In the genomic region with DNA sequence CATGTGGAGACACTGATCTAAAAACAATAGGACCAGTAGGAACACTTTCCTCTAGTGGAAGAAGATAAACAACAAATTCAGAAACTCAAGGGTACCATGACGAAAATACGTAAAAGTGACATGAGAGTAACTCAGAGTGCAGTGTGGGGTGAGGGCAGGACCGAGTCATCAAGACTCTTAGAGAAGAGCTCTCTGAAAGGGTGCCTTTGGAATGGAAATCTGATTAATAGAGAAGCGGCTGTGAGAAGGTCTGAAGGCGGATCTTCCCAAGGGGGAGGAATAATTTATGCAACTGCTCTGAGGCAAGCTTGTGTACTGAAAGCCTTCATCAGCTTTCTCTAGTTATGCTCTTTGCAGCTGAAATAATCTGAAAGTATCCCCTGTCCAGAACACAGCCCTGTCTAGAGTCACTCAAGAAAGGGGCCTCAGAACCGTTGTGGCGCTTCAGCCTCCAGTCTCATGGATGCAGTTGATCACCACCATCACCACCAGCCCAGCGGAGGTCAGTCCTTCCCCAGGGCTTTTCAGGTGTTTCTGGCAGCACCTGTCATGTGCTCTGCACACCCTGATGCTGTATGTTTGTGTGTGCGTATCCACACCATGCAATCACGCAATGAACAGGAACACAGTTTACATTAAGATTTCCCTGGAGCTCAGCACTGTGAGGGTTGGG, we compare ENCODE assay signal across 21 cellular contexts.
DNase-seq lines count a peak whose midpoint lies in the region; ATAC-seq, FAIRE-seq and TF ChIP-seq lines count a peak whose summit lies in the region.
"Had no signal": no experiment of that assay in that cellular context is flagged by ENCODE, and none has a peak within 500 bp of the region (broad histone marks: within the 10 kb centered on the region; RNA-seq: fewer than 3 reads in every experiment).

No MANE protein-coding gene starts in this region.

- H3K4me1 Mint-ChIP-seq in GM23338 (peaks cover 51% of the 10 kb centered on the region), neural progenitor cell (peaks cover 28% of the 10 kb centered on the region)
- H3K4me1 Mint-ChIP-seq: activated CD4-positive, alpha-beta T cell treated with anti-CD3 and anti-CD28 coated beads for 36 hours; activated CD8-positive, alpha-beta memory T cell treated with anti-CD3 and anti-CD28 coated beads, Interleukin-2, amount 10 ng/mL, durations not matched to agents 7 days and 5 days; CD8-positive, alpha-beta memory T cell had no signal

- H3K9me2 ChIP-seq in GM23338 (ENCODE audit: insufficient read depth) = no peaks in the 10 kb centered on the region

- ATAC-seq in GM23338 (peak; percentile 79), GM19467 (IDR thresholded peaks at IDR 0.05; ENCODE audit: unreplicated experiment) (no peak)
- ATAC-seq: activated CD4-positive, alpha-beta T cell treated with anti-CD3 and anti-CD28 coated beads for 36 hours; activated CD8-positive, alpha-beta memory T cell treated with anti-CD3 and anti-CD28 coated beads, Interleukin-2, amount 10 ng/mL, durations not matched to agents 7 days and 5 days; gastroesophageal sphincter; GM12878 had no signal

- H3K27ac Mint-ChIP-seq in GM23338 (peak overlapping the region; percentile 28; the same call in 1 of the 2 replicates), neural progenitor cell (peak overlapping the region; percentile 20)
- H3K27ac Mint-ChIP-seq: activated CD4-positive, alpha-beta T cell treated with anti-CD3 and anti-CD28 coated beads for 36 hours; activated CD8-positive, alpha-beta memory T cell treated with anti-CD3 and anti-CD28 coated beads, Interleukin-2, amount 10 ng/mL, durations not matched to agents 7 days and 5 days; activated naive CD4-positive, alpha-beta T cell treated with anti-CD3 and anti-CD28 coated beads for 36 hours; CD8-positive, alpha-beta memory T cell had no signal

- H3K4me3 ChIP-seq in GM23338 (no peak overlapping the region), neural progenitor cell (no peak overlapping the region)
- H3K4me3 ChIP-seq: gastroesophageal sphincter, GM12878, HAP-1, skin epidermis, upper lobe of left lung had no signal

- H3K27ac ChIP-seq in GM23338 (ENCODE audit: low read depth) (no peak overlapping the region), neural progenitor cell (no peak overlapping the region)
- H3K27ac ChIP-seq: gastroesophageal sphincter, skin epidermis, upper lobe of left lung had no signal

- H4K20me1 ChIP-seq in GM23338 (replicated peaks; ENCODE audit: insufficient read depth) = no peaks in the 10 kb centered on the region
- H4K20me1 ChIP-seq in neural progenitor cell (ENCODE audit: low read depth) = no peaks in the 10 kb centered on the region

- H3K4me1 ChIP-seq in GM23338 (ENCODE audit: insufficient read depth) = peaks cover 27% of the 10 kb centered on the region
- H3K4me1 ChIP-seq in neural progenitor cell = no peaks in the 10 kb centered on the region
- H3K4me1 ChIP-seq: gastroesophageal sphincter, HAP-1, upper lobe of left lung had no signal

- H3K27me3 Mint-ChIP-seq in GM23338 (ENCODE audit: insufficient read depth, low read depth, poor library complexity) = peaks cover 21% of the 10 kb centered on the region
- peaks cover 6% of the 10 kb centered on the region for H3K27me3 Mint-ChIP-seq in neural progenitor cell (ENCODE audit: insufficient read depth, low read depth)

- peak; percentile 74 for DNase-seq in NCI-H146 (lab: John Stamatoyannopoulos, UW)
- DNase-seq in NCI-H146 treated with DMSO at 0.1 percent for 48 hours (lab: John Stamatoyannopoulos, UW; ENCODE audit: unreplicated experiment) = no peak
- peak; percentile 32 for DNase-seq in GM23338 (ENCODE audit: low spot score)
- DNase-seq in brain pericyte (ENCODE audit: low read depth, low spot score) = peak; percentile 68
- no peak for DNase-seq in neural progenitor cell (ENCODE audit: low spot score)
- DNase-seq in stimulated activated CD4-positive, alpha-beta T cell treated with anti-CD3 and anti-CD28 coated beads, Interleukin-4, amount 100 ng/mL, for 24 hours = no peak
- no peak for DNase-seq in frontal cortex (ENCODE audit: low spot score in 2 of 2)
- DNase-seq: activated CD4-positive, alpha-beta T cell treated with anti-CD3 and anti-CD28 coated beads for 36 hours; activated CD8-positive, alpha-beta memory T cell treated with anti-CD3 and anti-CD28 coated beads, Interleukin-2, amount 10 ng/mL, durations not matched to agents 7 days and 5 days; activated naive CD4-positive, alpha-beta T cell treated with anti-CD3 and anti-CD28 coated beads for 36 hours; CD8-positive, alpha-beta memory T cell; cortex of kidney; Karpas-422; stimulated activated CD4-positive, alpha-beta T cell treated with anti-CD3 and anti-CD28 coated beads, Interleukin-1b, Interleukin-23, amount 100 ng/mL, for 48 hours; upper lobe of left lung had no signal

- H3K36me3 Mint-ChIP-seq in GM23338 (ENCODE audit: low read depth) (no peaks in the 10 kb centered on the region; the same call in 2 of the 3 replicates), neural progenitor cell (no peaks in the 10 kb centered on the region)
- H3K36me3 Mint-ChIP-seq: CD8-positive, alpha-beta memory T cell had no signal

- no peaks in the 10 kb centered on the region; the same call in 2 of the 3 replicates for H3K9me3 Mint-ChIP-seq in GM23338
- H3K9me3 Mint-ChIP-seq in neural progenitor cell = peaks cover 6% of the 10 kb centered on the region
- H3K9me3 Mint-ChIP-seq: activated naive CD4-positive, alpha-beta T cell treated with anti-CD3 and anti-CD28 coated beads for 36 hours had no signal

- peak overlapping the region; percentile 46 for H3K4me2 ChIP-seq in GM23338
- H3K4me2 ChIP-seq in neural progenitor cell = no peak overlapping the region

- H3F3A ChIP-seq in GM23338 (replicated peaks; ENCODE audit: low read depth) (no peaks in the 10 kb centered on the region), neural progenitor cell (ENCODE audit: low read depth) (no peaks in the 10 kb centered on the region)

- no peaks in the 10 kb centered on the region for H3K36me3 ChIP-seq in GM23338 (ENCODE audit: insufficient read depth)
- H3K36me3 ChIP-seq in neural progenitor cell = no peaks in the 10 kb centered on the region
- H3K36me3 ChIP-seq: gastroesophageal sphincter, HAP-1, upper lobe of left lung had no signal

- no peak for FAIRE-seq in frontal cortex (lab: Jason Lieb, UNC)
- FAIRE-seq: GM12878, TTC549 had no signal

- H2AFZ ChIP-seq in GM23338 = no peak overlapping the region
- H2AFZ ChIP-seq in neural progenitor cell (replicated peaks) = peak overlapping the region; percentile 21

- H3K79me2 ChIP-seq in GM23338 (replicated peaks; ENCODE audit: insufficient read depth) = no peaks in the 10 kb centered on the region
- H3K79me2 ChIP-seq in neural progenitor cell (ENCODE audit: low read depth) = no peaks in the 10 kb centered on the region

- no peak overlapping the region for H3K9ac ChIP-seq in neural progenitor cell

- H3K4me3 Mint-ChIP-seq in GM23338 = peak overlapping the region; percentile 35
- no peak overlapping the region for H3K4me3 Mint-ChIP-seq in neural progenitor cell
- H3K4me3 Mint-ChIP-seq: activated CD4-positive, alpha-beta T cell treated with anti-CD3 and anti-CD28 coated beads for 36 hours; activated CD8-positive, alpha-beta memory T cell treated with anti-CD3 and anti-CD28 coated beads, Interleukin-2, amount 10 ng/mL, durations not matched to agents 7 days and 5 days; activated naive CD4-positive, alpha-beta T cell treated with anti-CD3 and anti-CD28 coated beads for 36 hours; CD8-positive, alpha-beta memory T cell had no signal

- H3K27me3 ChIP-seq in GM23338 (ENCODE audit: insufficient read depth) = no peaks in the 10 kb centered on the region
- no peaks in the 10 kb centered on the region for H3K27me3 ChIP-seq in neural progenitor cell
- H3K27me3 ChIP-seq: upper lobe of left lung had no signal

- H3K9me3 ChIP-seq in neural progenitor cell (ENCODE audit: low read depth) = no peaks in the 10 kb centered on the region
- H3K9me3 ChIP-seq: gastroesophageal sphincter, HAP-1, upper lobe of left lung had no signal

- TF ChIP-seq CTCF in GM23338 (conservative IDR thresholded peaks at IDR 0.05; ENCODE audit: low read depth in 2 of 2) (no peak), neural progenitor cell (IDR thresholded peaks at IDR 0.05) (no peak)

TF ChIP-seq in GM23338, 12 proteins besides CTCF, POLR2A, EP300 and RAD21:
- TF ChIP-seq CREB1 (CRISPR knock-in tag; IDR thresholded peaks at IDR 0.05; ENCODE audit: low read depth) (0 out of 2 replicates have a peak, but pooled peaks have one; percentile 19), EZH2phosphoT487 (IDR thresholded peaks at IDR 0.05; ENCODE audit: unreplicated experiment) (no peak), EZH2 (IDR thresholded peaks at IDR 0.05; ENCODE audit: low read depth, unreplicated experiment) (no peak), STAT1 (IDR thresholded peaks at IDR 0.05; ENCODE audit: unreplicated experiment) (no peak), ZNF114 (CRISPR knock-in tag; IDR thresholded peaks at IDR 0.05) (no peak), POLR2AphosphoS5 (IDR thresholded peaks at IDR 0.05; ENCODE audit: low read depth) (no peak)
- TF ChIP-seq, protein P1, sequence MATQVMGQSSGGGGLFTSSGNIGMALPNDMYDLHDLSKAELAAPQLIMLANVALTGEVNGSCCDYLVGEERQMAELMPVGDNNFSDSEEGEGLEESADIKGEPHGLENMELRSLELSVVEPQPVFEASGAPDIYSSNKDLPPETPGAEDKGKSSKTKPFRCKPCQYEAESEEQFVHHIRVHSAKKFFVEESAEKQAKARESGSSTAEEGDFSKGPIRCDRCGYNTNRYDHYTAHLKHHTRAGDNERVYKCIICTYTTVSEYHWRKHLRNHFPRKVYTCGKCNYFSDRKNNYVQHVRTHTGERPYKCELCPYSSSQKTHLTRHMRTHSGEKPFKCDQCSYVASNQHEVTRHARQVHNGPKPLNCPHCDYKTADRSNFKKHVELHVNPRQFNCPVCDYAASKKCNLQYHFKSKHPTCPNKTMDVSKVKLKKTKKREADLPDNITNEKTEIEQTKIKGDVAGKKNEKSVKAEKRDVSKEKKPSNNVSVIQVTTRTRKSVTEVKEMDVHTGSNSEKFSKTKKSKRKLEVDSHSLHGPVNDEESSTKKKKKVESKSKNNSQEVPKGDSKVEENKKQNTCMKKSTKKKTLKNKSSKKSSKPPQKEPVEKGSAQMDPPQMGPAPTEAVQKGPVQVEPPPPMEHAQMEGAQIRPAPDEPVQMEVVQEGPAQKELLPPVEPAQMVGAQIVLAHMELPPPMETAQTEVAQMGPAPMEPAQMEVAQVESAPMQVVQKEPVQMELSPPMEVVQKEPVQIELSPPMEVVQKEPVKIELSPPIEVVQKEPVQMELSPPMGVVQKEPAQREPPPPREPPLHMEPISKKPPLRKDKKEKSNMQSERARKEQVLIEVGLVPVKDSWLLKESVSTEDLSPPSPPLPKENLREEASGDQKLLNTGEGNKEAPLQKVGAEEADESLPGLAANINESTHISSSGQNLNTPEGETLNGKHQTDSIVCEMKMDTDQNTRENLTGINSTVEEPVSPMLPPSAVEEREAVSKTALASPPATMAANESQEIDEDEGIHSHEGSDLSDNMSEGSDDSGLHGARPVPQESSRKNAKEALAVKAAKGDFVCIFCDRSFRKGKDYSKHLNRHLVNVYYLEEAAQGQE (IDR thresholded peaks at IDR 0.05; ENCODE audit: unreplicated experiment) = no peak

Comparison
In these comparisons a context has a peak if more than half of its experiments do, and no peak if none do; other contexts are left out.
1. DNase-seq: peak in NCI-H146 (single experiment), GM23338 (single experiment) and brain pericyte (single experiment); none in NCI-H146 treated with DMSO at 0.1 percent for 48 hours (single experiment), neural progenitor cell (single experiment), stimulated activated CD4-positive, alpha-beta T cell treated with anti-CD3 and anti-CD28 coated beads, Interleukin-4, amount 100 ng/mL, for 24 hours (single experiment) and frontal cortex (0 of 2).